Comparison of ENCODE assay signal across 20 cellular contexts in the genomic region with DNA sequence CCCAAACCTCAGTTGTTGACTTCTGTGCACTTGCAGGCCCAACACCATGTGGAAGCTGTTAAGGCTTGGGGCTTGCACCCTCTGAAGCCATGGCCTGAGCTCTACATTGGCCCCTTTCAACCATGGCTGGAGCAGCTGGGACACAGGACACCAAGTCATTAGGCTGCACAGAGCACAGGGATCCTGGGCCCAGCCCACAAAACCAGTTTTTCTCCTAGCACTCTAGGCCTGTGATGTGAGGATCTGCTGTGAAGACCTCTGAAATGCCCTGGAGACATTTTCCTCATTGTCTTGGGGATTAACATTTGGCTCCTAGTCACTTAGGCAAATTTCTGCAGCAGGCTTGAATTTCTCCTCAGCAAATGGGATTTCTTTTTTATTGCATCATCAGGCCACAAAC.
"Had no signal": no experiment of that assay in that cellular context is flagged by ENCODE, and none has a peak within 500 bp of the region (broad histone marks: within the 10 kb centered on the region; RNA-seq: fewer than 3 reads in every experiment).

No MANE protein-coding gene starts in this region.

- H3K27ac ChIP-seq: esophagus squamous epithelium, neutrophil, psoas muscle, sigmoid colon, skin epidermis, testis, tibial nerve, upper lobe of right lung, vagina had no signal

- H3K4me3 ChIP-seq: esophagus squamous epithelium, lung, psoas muscle, sigmoid colon, skin epidermis, testis, tibial nerve, upper lobe of right lung, vagina had no signal

- DNase-seq: effector memory CD4-positive, alpha-beta T cell; esophagus squamous epithelium; foreskin fibroblast; left colon; left ventricle myocardium superior; mesenchymal stem cell; naive thymus-derived CD4-positive, alpha-beta T cell; psoas muscle; sigmoid colon; stimulated activated CD4-positive, alpha-beta T cell treated with anti-CD3 and anti-CD28 coated beads, Interleukin-2, amount 100 ng/mL, for 24 hours; stimulated activated CD4-positive, alpha-beta T cell treated with anti-CD3 and anti-CD28 coated beads, Interleukin-4, amount 100 ng/mL, for 4 hours; stimulated activated naive B cell treated with anti-CD40 and anti-IgM and Interleukin-4, amounts not matched to agents 10 μg/mL and 1 μg/mL and 100 μg/mL, for 72 hours; stimulated activated naive CD8-positive, alpha-beta T cell treated with anti-CD3 and anti-CD28 coated beads, Interleukin-15, amount 100 ng/mL, for 72 hours; testis; upper lobe of right lung had no signal

- H3K27me3 ChIP-seq: esophagus squamous epithelium, neutrophil, sigmoid colon, testis, tibial nerve, upper lobe of right lung, vagina had no signal

- H3K27me3 Mint-ChIP-seq: naive thymus-derived CD4-positive, alpha-beta T cell; stimulated activated naive B cell treated with anti-CD40 and anti-IgM and Interleukin-4, amounts not matched to agents 10 μg/mL and 1 μg/mL and 100 μg/mL, for 72 hours; stimulated activated naive CD8-positive, alpha-beta T cell treated with anti-CD3 and anti-CD28 coated beads, Interleukin-15, amount 100 ng/mL, for 72 hours had no signal

- H3K36me3 ChIP-seq: esophagus squamous epithelium, neutrophil, sigmoid colon, tibial nerve, upper lobe of right lung, vagina had no signal

- H3K36me3 Mint-ChIP-seq: stimulated activated naive B cell treated with anti-CD40 and anti-IgM and Interleukin-4, amounts not matched to agents 10 μg/mL and 1 μg/mL and 100 μg/mL, for 72 hours had no signal

- H3K4me1 ChIP-seq: esophagus squamous epithelium, psoas muscle, sigmoid colon, testis, tibial nerve, upper lobe of right lung, vagina had no signal

- H3K9me3 ChIP-seq: neutrophil, sigmoid colon, testis, vagina had no signal

- H3K4me1 Mint-ChIP-seq: naive thymus-derived CD4-positive, alpha-beta T cell; stimulated activated naive B cell treated with anti-CD40 and anti-IgM and Interleukin-4, amounts not matched to agents 10 μg/mL and 1 μg/mL and 100 μg/mL, for 72 hours; stimulated activated naive CD8-positive, alpha-beta T cell treated with anti-CD3 and anti-CD28 coated beads, Interleukin-15, amount 100 ng/mL, for 72 hours had no signal

- H3K27ac Mint-ChIP-seq: naive thymus-derived CD4-positive, alpha-beta T cell; stimulated activated naive B cell treated with anti-CD40 and anti-IgM and Interleukin-4, amounts not matched to agents 10 μg/mL and 1 μg/mL and 100 μg/mL, for 72 hours; stimulated activated naive CD8-positive, alpha-beta T cell treated with anti-CD3 and anti-CD28 coated beads, Interleukin-15, amount 100 ng/mL, for 72 hours had no signal

- H3K4me3 Mint-ChIP-seq: naive thymus-derived CD4-positive, alpha-beta T cell; stimulated activated naive B cell treated with anti-CD40 and anti-IgM and Interleukin-4, amounts not matched to agents 10 μg/mL and 1 μg/mL and 100 μg/mL, for 72 hours; stimulated activated naive CD8-positive, alpha-beta T cell treated with anti-CD3 and anti-CD28 coated beads, Interleukin-15, amount 100 ng/mL, for 72 hours had no signal

- ATAC-seq: left colon; left ventricle myocardium superior; naive thymus-derived CD4-positive, alpha-beta T cell; psoas muscle; stimulated activated naive B cell treated with anti-CD40 and anti-IgM and Interleukin-4, amounts not matched to agents 10 μg/mL and 1 μg/mL and 100 μg/mL, for 72 hours; stimulated activated naive CD8-positive, alpha-beta T cell treated with anti-CD3 and anti-CD28 coated beads, Interleukin-15, amount 100 ng/mL, for 72 hours; upper lobe of right lung had no signal
